ENCODE assay signal across 19 cellular contexts in the genomic region with DNA sequence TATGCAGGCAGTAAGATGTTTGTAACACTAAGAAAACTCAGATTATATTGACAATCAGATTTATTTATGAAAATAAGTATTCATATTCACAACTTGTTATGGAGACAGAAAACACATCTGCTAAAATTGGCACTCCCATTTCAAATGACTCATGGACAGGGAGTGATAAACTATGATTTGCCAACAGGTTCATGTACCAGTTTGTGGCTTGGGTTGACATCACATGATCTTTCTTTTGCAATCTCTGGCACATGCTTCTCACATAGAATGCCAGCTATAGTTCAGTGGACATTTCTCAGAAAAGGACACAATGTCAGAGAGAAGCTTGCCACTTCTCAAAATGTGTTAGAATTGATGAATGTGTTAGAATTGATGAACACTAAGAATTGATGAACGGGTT.
DNase-seq lines count a peak whose midpoint lies in the region; ATAC-seq, FAIRE-seq and TF ChIP-seq lines count a peak whose summit lies in the region.
"Had no signal": no experiment of that assay in that cellular context is flagged by ENCODE, and none has a peak within 500 bp of the region (broad histone marks: within the 10 kb centered on the region; RNA-seq: fewer than 3 reads in every experiment).

No MANE protein-coding gene starts in this region.

- dilution Hi-C loops in mammary epithelial cell (cut with HindIII; ENCODE audit: low sequenced_read_pairs): no loop called here
- dilution Hi-C loops in keratinocyte (cut with MboI; ENCODE audit: extremely low pct_ligation_motif_present, low sequenced_read_pairs): no loop called here

- TF ChIP-seq CTCF in AG10803 (conservative IDR thresholded peaks at IDR 0.05; ENCODE audit: low read length) (no peak), mammary epithelial cell (conservative IDR thresholded peaks at IDR 0.05 in 1 of 2, IDR thresholded peaks at IDR 0.05 in 1 of 2; ENCODE audit: extremely low read depth in 1 of 2, insufficient read depth in 1 of 2, low read depth in 1 of 2, low read length in 2 of 2) (no peak), keratinocyte (optimal IDR thresholded peaks at IDR 0.05 in 1 of 3, IDR thresholded peaks at IDR 0.05 in 1 of 3, conservative IDR thresholded peaks at IDR 0.05 in 1 of 3; ENCODE audit: extremely low read depth in 1 of 3, insufficient read depth in 2 of 3, low read length in 3 of 3) (no peak)

- H3K79me2 ChIP-seq in mammary epithelial cell (ENCODE audit: insufficient read depth, low read length) (no peaks in the 10 kb centered on the region), keratinocyte (ENCODE audit: control insufficient read depth, insufficient read depth, low read length) (no peaks in the 10 kb centered on the region)

- CTCF ChIA-PET in mammary epithelial cell (lab: Charles Lee; ENCODE audit: low non-redundant PET): no interaction called here

- no peak for ATAC-seq in HG03097 (IDR thresholded peaks at IDR 0.05; ENCODE audit: low FRiP score, unreplicated experiment)
- ATAC-seq in activated naive CD8-positive, alpha-beta T cell treated with anti-CD3 and anti-CD28 coated beads, Interleukin-2, amount 50 U/mL, for 24 hours: no peak
- no peak for ATAC-seq in HG02981 (IDR thresholded peaks at IDR 0.05; ENCODE audit: unreplicated experiment)
- ATAC-seq: activated CD8-positive, alpha-beta T cell treated with anti-CD3 and anti-CD28 coated beads for 36 hours; Panc1 had no signal

- H3K36me3 ChIP-seq in mammary epithelial cell (ENCODE audit: insufficient read depth, low read length) (no peaks in the 10 kb centered on the region), keratinocyte (ENCODE audit: control insufficient read depth in 2 of 2, extremely low read depth in 1 of 2, insufficient read depth in 2 of 2, low read length in 2 of 2) (no peaks in the 10 kb centered on the region)
- H3K36me3 ChIP-seq: left ventricle myocardium inferior, suprapubic skin had no signal

- no peaks in the 10 kb centered on the region for H4K20me1 ChIP-seq in mammary epithelial cell (ENCODE audit: insufficient read depth, low read length)
- no peaks in the 10 kb centered on the region for H4K20me1 ChIP-seq in keratinocyte (ENCODE audit: control insufficient read depth, extremely low read depth, insufficient read depth, low read length)

- WGBS in mammary epithelial cell (ENCODE audit: low coverage, missing lambda C conversion rate): 91% methylated on average over 1 of the region's 1 CpG

- H3K27ac ChIP-seq in mammary epithelial cell (ENCODE audit: insufficient read depth, low read depth, low read length) (no peak overlapping the region), keratinocyte (ENCODE audit: control insufficient read depth, insufficient read depth, low read length) (no peak overlapping the region)
- H3K27ac ChIP-seq: left ventricle myocardium inferior, suprapubic skin had no signal

- H2AFZ ChIP-seq in mammary epithelial cell (ENCODE audit: low read depth, low read length) (no peak overlapping the region), keratinocyte (ENCODE audit: control insufficient read depth, low read length) (no peak overlapping the region)

- H3K27me3 ChIP-seq in mammary epithelial cell (ENCODE audit: insufficient read depth, low read length): no peaks in the 10 kb centered on the region
- no peaks in the 10 kb centered on the region for H3K27me3 ChIP-seq in keratinocyte (ENCODE audit: control insufficient read depth, extremely low read depth, insufficient read depth, low read length)
- H3K27me3 ChIP-seq: suprapubic skin had no signal

- BruUV-seq in mammary epithelial cell (replicated peaks; lab: Mats Ljungman, UMichigan): no TSS peak

- no peaks in the 10 kb centered on the region for H3K9me1 ChIP-seq in keratinocyte (ENCODE audit: control insufficient read depth, extremely low read depth, insufficient read depth, low read length)

- H3K4me1 ChIP-seq in mammary epithelial cell (ENCODE audit: insufficient read depth, low read length) (peaks cover 5% of the 10 kb centered on the region), keratinocyte (ENCODE audit: control insufficient read depth, extremely low read depth, insufficient read depth, low read length) (peaks cover 17% of the 10 kb centered on the region)

- no peaks in the 10 kb centered on the region for H3K27me3 Mint-ChIP-seq in activated naive CD8-positive, alpha-beta T cell treated with anti-CD3 and anti-CD28 coated beads, Interleukin-2, amount 50 U/mL, for 24 hours
- H3K27me3 Mint-ChIP-seq: activated CD8-positive, alpha-beta T cell treated with anti-CD3 and anti-CD28 coated beads for 36 hours; activated naive CD8-positive, alpha-beta T cell had no signal

- peak; percentile 87 for FAIRE-seq in keratinocyte (lab: Jason Lieb, UNC)

- H3K9me3 ChIP-seq in mammary epithelial cell (replicated peaks; ENCODE audit: insufficient read depth, low read length) (peaks cover 5% of the 10 kb centered on the region), keratinocyte (ENCODE audit: control insufficient read depth, low read depth, low read length) (no peaks in the 10 kb centered on the region)

- intact Hi-C loops in mammary epithelial cell (cut with micrococcal nuclease): loop anchor here (10.0 kb wide), 1 partner anchor 73 kb away; no protein-coding TSS in a partner anchor

- DNase-seq in AG10803 (ENCODE audit: low read depth) (peak; percentile 80), LHCN-M2 (ENCODE audit: low read depth) (peak; percentile 94), mammary epithelial cell (peak; percentile 86), keratinocyte (ENCODE audit: low read depth, low spot score) (no peak), NCI-H1105 treated with DMSO at 0.1 percent for 48 hours (lab: John Stamatoyannopoulos, UW) (no peak)
- no peak for DNase-seq in activated naive CD8-positive, alpha-beta T cell treated with anti-CD3 and anti-CD28 coated beads, Interleukin-2, amount 50 U/mL, for 24 hours
- DNase-seq: activated CD8-positive, alpha-beta T cell treated with anti-CD3 and anti-CD28 coated beads for 36 hours; activated T-cell treated with anti-CD3 and anti-CD28 coated beads, Interleukin-2, amount 50 U/mL, for 48 hours; foreskin melanocyte; left ventricle myocardium inferior; NCI-H2171; stimulated activated CD4-positive, alpha-beta T cell treated with anti-CD3 and anti-CD28 coated beads, Interleukin-4, amount 100 ng/mL, for 4 hours; stimulated activated CD8-positive, alpha-beta memory T cell treated with anti-CD3 and anti-CD28 coated beads, Interleukin-4, amount 100 ng/mL, for 48 hours; T-helper 1 cell had no signal

- no peak overlapping the region for H3K9ac ChIP-seq in mammary epithelial cell (ENCODE audit: insufficient read depth, low read length)
- no peak overlapping the region for H3K9ac ChIP-seq in keratinocyte (ENCODE audit: control insufficient read depth, extremely low read depth, insufficient read depth, low read length)

- no peaks in the 10 kb centered on the region for H3K36me3 Mint-ChIP-seq in activated naive CD8-positive, alpha-beta T cell treated with anti-CD3 and anti-CD28 coated beads, Interleukin-2, amount 50 U/mL, for 24 hours (ENCODE audit: low read depth)
- H3K36me3 Mint-ChIP-seq: activated naive CD8-positive, alpha-beta T cell had no signal

- H3K4me3 ChIP-seq in AG10803 (ENCODE audit: low read length) (no peak overlapping the region), mammary epithelial cell (replicated peaks in 1 of 3; ENCODE audit: insufficient read depth in 1 of 3, low read depth in 2 of 3, low read length in 3 of 3) (no peak overlapping the region), keratinocyte (ENCODE audit: control insufficient read depth in 2 of 3, extremely low read depth in 1 of 3, insufficient read depth in 2 of 3, low read depth in 1 of 3, low read length in 3 of 3) (no peak overlapping the region)
- H3K4me3 ChIP-seq: left ventricle myocardium inferior, suprapubic skin had no signal

- no peak overlapping the region for H3K4me2 ChIP-seq in mammary epithelial cell (ENCODE audit: insufficient read depth, low read depth, low read length)
- H3K4me2 ChIP-seq in keratinocyte (ENCODE audit: control insufficient read depth, extremely low read depth, insufficient read depth, low read depth, low read length): no peak overlapping the region

- H3K27ac Mint-ChIP-seq in activated naive CD8-positive, alpha-beta T cell treated with anti-CD3 and anti-CD28 coated beads, Interleukin-2, amount 50 U/mL, for 24 hours: no peak overlapping the region
- H3K27ac Mint-ChIP-seq: activated CD8-positive, alpha-beta T cell treated with anti-CD3 and anti-CD28 coated beads for 36 hours; activated naive CD8-positive, alpha-beta T cell had no signal

- peaks cover 27% of the 10 kb centered on the region for H3K9me3 Mint-ChIP-seq in activated naive CD8-positive, alpha-beta T cell treated with anti-CD3 and anti-CD28 coated beads, Interleukin-2, amount 50 U/mL, for 24 hours

- in situ Hi-C loops in mammary epithelial cell (cut with MboI; ENCODE audit: low sequenced_read_pairs in 2 of 2): no loop called here

- no peak overlapping the region for H3K4me3 Mint-ChIP-seq in activated naive CD8-positive, alpha-beta T cell treated with anti-CD3 and anti-CD28 coated beads, Interleukin-2, amount 50 U/mL, for 24 hours
- H3K4me3 Mint-ChIP-seq: activated CD8-positive, alpha-beta T cell treated with anti-CD3 and anti-CD28 coated beads for 36 hours; activated naive CD8-positive, alpha-beta T cell had no signal

- H3K4me1 Mint-ChIP-seq in activated naive CD8-positive, alpha-beta T cell treated with anti-CD3 and anti-CD28 coated beads, Interleukin-2, amount 50 U/mL, for 24 hours: no peaks in the 10 kb centered on the region

Comparison
In these comparisons a context has a peak if more than half of its experiments do, and no peak if none do; other contexts are left out.
1. DNase-seq: peak in AG10803 (single experiment), LHCN-M2 (single experiment) and mammary epithelial cell (single experiment); none in keratinocyte (single experiment), activated naive CD8-positive, alpha-beta T cell treated with anti-CD3 and anti-CD28 coated beads, Interleukin-2, amount 50 U/mL, for 24 hours (single experiment) and NCI-H1105 treated with DMSO at 0.1 percent for 48 hours (single experiment).